10 cellular contexts compared by ENCODE assay signal in the genomic region with DNA sequence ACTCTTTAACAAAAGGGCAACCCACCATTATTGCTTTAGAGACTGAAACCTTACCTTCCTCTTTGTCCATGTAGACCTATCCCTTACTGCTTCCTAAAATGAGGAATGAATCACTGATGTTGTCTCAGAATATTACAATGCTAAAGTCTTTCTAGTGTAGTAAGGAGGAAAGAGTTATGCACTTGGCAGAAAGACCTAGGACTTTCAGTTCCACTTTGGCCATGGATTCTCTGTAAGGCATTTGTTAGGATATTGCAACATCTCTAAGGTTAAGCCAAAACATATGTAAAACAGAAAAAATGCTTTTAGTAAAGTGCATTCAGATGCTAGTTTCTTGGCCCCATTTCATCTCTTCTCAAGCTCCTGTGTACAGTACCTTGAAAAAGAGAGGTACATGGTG.
DNase-seq lines count a peak whose midpoint lies in the region; ATAC-seq and TF ChIP-seq lines count a peak whose summit lies in the region.
"Had no signal": no experiment of that assay in that cellular context is flagged by ENCODE, and none has a peak within 500 bp of the region (broad histone marks: within the 10 kb centered on the region; RNA-seq: fewer than 3 reads in every experiment).

No MANE protein-coding gene starts in this region.

- H3K9me2 ChIP-seq in GM23338 (ENCODE audit: insufficient read depth) = no peaks in the 10 kb centered on the region
- no peaks in the 10 kb centered on the region for H3K9me2 ChIP-seq in SK-N-SH

- no peak overlapping the region for H3K27ac ChIP-seq in GM23338 (ENCODE audit: low read depth)
- peak overlapping the region; percentile 67 to 71; a peak in 3 of 4 replicates for H3K27ac ChIP-seq in SK-N-SH (ENCODE audit: low read depth in 2 of 2, low read length in 1 of 2)
- no peak overlapping the region for H3K27ac ChIP-seq in heart left ventricle

- no peak overlapping the region for H2AFZ ChIP-seq in GM23338
- H2AFZ ChIP-seq in SK-N-SH (ENCODE audit: low read depth) = no peak overlapping the region

- POLR2A ChIA-PET in SK-N-SH (lab: Yijun Ruan, JAX) = no interaction called here

- no peak overlapping the region for H3K4me3 Mint-ChIP-seq in GM23338
- H3K4me3 Mint-ChIP-seq in activated naive CD8-positive, alpha-beta T cell treated with anti-CD3 and anti-CD28 coated beads, Interleukin-2, amount 50 U/mL, for 24 hours = no peak overlapping the region

- peaks cover 3% of the 10 kb centered on the region for H3K27me3 Mint-ChIP-seq in GM23338 (ENCODE audit: insufficient read depth, low read depth, poor library complexity)
- H3K27me3 Mint-ChIP-seq in activated naive CD8-positive, alpha-beta T cell treated with anti-CD3 and anti-CD28 coated beads, Interleukin-2, amount 50 U/mL, for 24 hours = no peaks in the 10 kb centered on the region

- no peaks in the 10 kb centered on the region; the same call in 2 of the 3 replicates for H3K36me3 Mint-ChIP-seq in GM23338 (ENCODE audit: low read depth)
- no peaks in the 10 kb centered on the region for H3K36me3 Mint-ChIP-seq in activated naive CD8-positive, alpha-beta T cell treated with anti-CD3 and anti-CD28 coated beads, Interleukin-2, amount 50 U/mL, for 24 hours (ENCODE audit: low read depth)

- intact Hi-C loops in heart left ventricle (cut with DNase I) = no loop called here

- H3K27me3 ChIP-seq in GM23338 (ENCODE audit: insufficient read depth) = no peaks in the 10 kb centered on the region
- no peaks in the 10 kb centered on the region for H3K27me3 ChIP-seq in SK-N-SH (ENCODE audit: insufficient read depth)
- no peaks in the 10 kb centered on the region for H3K27me3 ChIP-seq in heart left ventricle

- H3K9me3 ChIP-seq in SK-N-SH (no peaks in the 10 kb centered on the region), heart left ventricle (peaks cover 0 to under 1% (median 0%) of the 10 kb centered on the region in 12 donors)

- peak in 1 of 2 experiments; percentile 55; a peak in 1 of 4 replicates for TF ChIP-seq EP300 in SK-N-SH (IDR thresholded peaks at IDR 0.05; ENCODE audit: borderline replicate concordance in 1 of 2, low read depth in 1 of 2, low read length in 1 of 2)

- peak overlapping the region; percentile 19; the same call in 1 of the 2 replicates for H3K4me2 ChIP-seq in GM23338
- no peak overlapping the region for H3K4me2 ChIP-seq in SK-N-SH

- no peak for DNase-seq in GM23338 (ENCODE audit: low spot score)
- no peak for DNase-seq in SK-N-SH
- DNase-seq in heart left ventricle = no peak
- DNase-seq in skeletal muscle cell (ENCODE audit: low read depth) = peak; percentile 87
- DNase-seq in GM19238 (ENCODE audit: insufficient read length, low spot score) = no peak
- DNase-seq in SHP77 (lab: John Stamatoyannopoulos, UW) = no peak
- no peak for DNase-seq in activated naive CD8-positive, alpha-beta T cell treated with anti-CD3 and anti-CD28 coated beads, Interleukin-2, amount 50 U/mL, for 24 hours
- DNase-seq: DND-41, NCI-H510A had no signal

- ATAC-seq in GM23338 (no peak), heart left ventricle (peak in 3 of 4 donors; percentile 20 to 70 (median 66)), HG03025 (IDR thresholded peaks at IDR 0.05; ENCODE audit: low FRiP score, unreplicated experiment) (no peak)
- ATAC-seq in activated naive CD8-positive, alpha-beta T cell treated with anti-CD3 and anti-CD28 coated beads, Interleukin-2, amount 50 U/mL, for 24 hours = no peak

- H3K9me3 Mint-ChIP-seq in GM23338 = no peaks in the 10 kb centered on the region
- no peaks in the 10 kb centered on the region for H3K9me3 Mint-ChIP-seq in activated naive CD8-positive, alpha-beta T cell treated with anti-CD3 and anti-CD28 coated beads, Interleukin-2, amount 50 U/mL, for 24 hours

- H3K36me3 ChIP-seq in GM23338 (ENCODE audit: insufficient read depth) (no peaks in the 10 kb centered on the region), SK-N-SH (replicated peaks in 1 of 2; ENCODE audit: control insufficient read depth in 1 of 2, insufficient read depth in 2 of 2, low read length in 1 of 2) (no peaks in the 10 kb centered on the region), heart left ventricle (no peaks in the 10 kb centered on the region)

- peaks cover 33% of the 10 kb centered on the region for H3K79me2 ChIP-seq in GM23338 (replicated peaks; ENCODE audit: insufficient read depth)
- H3K79me2 ChIP-seq in SK-N-SH (ENCODE audit: insufficient read depth) = peaks cover 15% of the 10 kb centered on the region; the same call in 1 of the 2 replicates

- H3K4me3 ChIP-seq in GM23338 (no peak overlapping the region), SK-N-SH (ENCODE audit: low read depth in 2 of 2, low read length in 1 of 2) (no peak overlapping the region), heart left ventricle (no peak overlapping the region), skeletal muscle cell (ENCODE audit: low read depth, low read length) (no peak overlapping the region)

- no peak for TF ChIP-seq CTCF in GM23338 (conservative IDR thresholded peaks at IDR 0.05; ENCODE audit: low read depth in 2 of 2)
- TF ChIP-seq CTCF in SK-N-SH (IDR thresholded peaks at IDR 0.05) = no peak
- TF ChIP-seq CTCF in heart left ventricle (IDR thresholded peaks at IDR 0.05) = no peak

- H3K27ac Mint-ChIP-seq in GM23338 = no peak overlapping the region; the same call in 1 of the 2 replicates
- no peak overlapping the region for H3K27ac Mint-ChIP-seq in activated naive CD8-positive, alpha-beta T cell treated with anti-CD3 and anti-CD28 coated beads, Interleukin-2, amount 50 U/mL, for 24 hours

- H4K20me1 ChIP-seq in GM23338 (replicated peaks; ENCODE audit: insufficient read depth) (no peaks in the 10 kb centered on the region; the same call in 1 of the 2 replicates), SK-N-SH (ENCODE audit: insufficient read depth) (no peaks in the 10 kb centered on the region)

- no peaks in the 10 kb centered on the region for H3F3A ChIP-seq in GM23338 (replicated peaks; ENCODE audit: low read depth)
- peaks cover 34% of the 10 kb centered on the region for H3F3A ChIP-seq in SK-N-SH (replicated peaks; ENCODE audit: insufficient read depth)

- peaks cover 54% of the 10 kb centered on the region for H3K4me1 Mint-ChIP-seq in GM23338
- H3K4me1 Mint-ChIP-seq in activated naive CD8-positive, alpha-beta T cell treated with anti-CD3 and anti-CD28 coated beads, Interleukin-2, amount 50 U/mL, for 24 hours = no peaks in the 10 kb centered on the region

- H3K4me1 ChIP-seq in GM23338 (ENCODE audit: insufficient read depth) (peaks cover 31% of the 10 kb centered on the region), SK-N-SH (ENCODE audit: control insufficient read depth in 1 of 2, insufficient read depth in 2 of 2, low read depth in 1 of 2, low read length in 1 of 2) (peaks cover 0 to 65% of the 10 kb centered on the region in 2 experiments; a peak in 3 of 4 replicates), heart left ventricle (peaks cover 0 to 24% (median 2%) of the 10 kb centered on the region in 12 donors)

- no peak overlapping the region for H3K9ac ChIP-seq in SK-N-SH

- no peak for TF ChIP-seq POLR2A in heart left ventricle (IDR thresholded peaks at IDR 0.05)

- no peak for TF ChIP-seq RAD21 in SK-N-SH (IDR thresholded peaks at IDR 0.05; ENCODE audit: low read length)

- CTCF ChIA-PET in SK-N-SH (lab: Yijun Ruan, JAX) = interaction anchor here (1.2 kb wide), 1 partner anchor 54 kb away, joined by 3 read pairs; no protein-coding TSS in a partner anchor

TF ChIP-seq in GM23338, 12 proteins besides CTCF, POLR2A, EP300 and RAD21:
- no peak for TF ChIP-seq ZNF331 (CRISPR knock-in tag; IDR thresholded peaks at IDR 0.05; ENCODE audit: low read depth)

TF ChIP-seq in SK-N-SH, 30 proteins besides CTCF, POLR2A, EP300 and RAD21 (continues in another document):
- no peak for TF ChIP-seq FOXM1 (IDR thresholded peaks at IDR 0.05; ENCODE audit: low read depth)
- TF ChIP-seq FOSL2 (IDR thresholded peaks at IDR 0.05; ENCODE audit: borderline replicate concordance, low read depth) = peak; percentile 53; the same call in 1 of the 2 replicates
- peak; percentile 87 for TF ChIP-seq NFIC (IDR thresholded peaks at IDR 0.05; ENCODE audit: borderline replicate concordance)
- no peak for TF ChIP-seq RFX5 (IDR thresholded peaks at IDR 0.05; ENCODE audit: low read length)
- TF ChIP-seq RCOR1 (IDR thresholded peaks at IDR 0.05; ENCODE audit: low read length) = no peak
- TF ChIP-seq FOXJ3 (CRISPR knock-in tag; IDR thresholded peaks at IDR 0.05) = no peak
- no peak for TF ChIP-seq GABPA (IDR thresholded peaks at IDR 0.05; ENCODE audit: low read depth)
- 0 out of 2 replicates have a peak, but pooled peaks have one; percentile 8 for TF ChIP-seq YY1 (IDR thresholded peaks at IDR 0.05; ENCODE audit: low read depth)
- TF ChIP-seq USF2 (IDR thresholded peaks at IDR 0.05; ENCODE audit: borderline replicate concordance, low read depth, low read length) = no peak
- TF ChIP-seq EZH2phosphoT487 (IDR thresholded peaks at IDR 0.05; ENCODE audit: borderline replicate concordance, low read depth) = no peak
- no peak for TF ChIP-seq NRF1 (IDR thresholded peaks at IDR 0.05; ENCODE audit: low read depth, low read length)
- peak; percentile 64; the same call in 1 of the 2 replicates for TF ChIP-seq POLR2AphosphoS5 (IDR thresholded peaks at IDR 0.05; ENCODE audit: low read depth, low read length)
- TF ChIP-seq RXRA (IDR thresholded peaks at IDR 0.05; ENCODE audit: borderline replicate concordance, low read depth) = no peak
- TF ChIP-seq GATA2 (CRISPR knock-in tag; IDR thresholded peaks at IDR 0.05) = no peak
- peak; percentile 59 for TF ChIP-seq PBX3 (IDR thresholded peaks at IDR 0.05)
- TF ChIP-seq, protein P1, sequence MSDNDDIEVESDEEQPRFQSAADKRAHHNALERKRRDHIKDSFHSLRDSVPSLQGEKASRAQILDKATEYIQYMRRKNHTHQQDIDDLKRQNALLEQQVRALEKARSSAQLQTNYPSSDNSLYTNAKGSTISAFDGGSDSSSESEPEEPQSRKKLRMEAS (IDR thresholded peaks at IDR 0.05; ENCODE audit: low read depth) = no peak; the same call in 1 of the 2 replicates

Comparison
In these comparisons a context has a peak if more than half of its experiments do, and no peak if none do; other contexts are left out.
1. ATAC-seq: peak in heart left ventricle (3 of 4); none in GM23338 (single experiment), activated naive CD8-positive, alpha-beta T cell treated with anti-CD3 and anti-CD28 coated beads, Interleukin-2, amount 50 U/mL, for 24 hours (single experiment) and HG03025 (single experiment).
2. H3K27ac ChIP-seq: peak in SK-N-SH (2 of 2); none in GM23338 (single experiment) and heart left ventricle (0 of 12).